ENCODE assay signal across 30 cellular contexts in genomic region chr7:129348023-129348740, GRCh38.
"Had no signal": no experiment of that assay in that cellular context is flagged by ENCODE, and none has a peak within 500 bp of the region (broad histone marks: within the 10 kb centered on the region; RNA-seq: fewer than 3 reads in every experiment).

No MANE protein-coding gene starts in this region.

- H3K4me1 ChIP-seq: heart right ventricle, left lung, lower lobe of right lung, parathyroid adenoma, stomach, testis, upper lobe of right lung had no signal

- H3K27me3 Mint-ChIP-seq: naive B cell; stimulated activated naive B cell treated with anti-CD40 and anti-IgM and Interleukin-4, amounts not matched to agents 10 μg/mL and 1 μg/mL and 100 μg/mL, for 72 hours had no signal

- H3K36me3 Mint-ChIP-seq: naive B cell, natural killer cell, neural progenitor cell had no signal

- DNase-seq: heart right ventricle; kidney glomerular epithelial cell; left cardiac atrium; left lung; lower lobe of right lung; mammary epithelial cell; mesenchymal stem cell; naive B cell; natural killer cell; nephron progenitor cell; occipital lobe; retina; right cardiac atrium; stimulated activated CD4-positive, alpha-beta T cell treated with anti-CD3 and anti-CD28 coated beads, Interleukin-1b, Interleukin-23, amount 100 ng/mL, for 48 hours; stimulated activated CD4-positive, alpha-beta T cell treated with anti-CD3 and anti-CD28 coated beads, Interleukin-2, amount 100 ng/mL, for 48 hours; stimulated activated CD4-positive, alpha-beta T cell treated with anti-CD3 and anti-CD28 coated beads, Interleukin-4, amount 100 ng/mL, for 4 hours; stimulated activated CD8-positive, alpha-beta memory T cell treated with anti-CD3 and anti-CD28 coated beads, Interleukin-4, amount 100 ng/mL, for 48 hours; stimulated activated naive B cell treated with anti-CD40 and anti-IgM and Interleukin-4, amounts not matched to agents 10 μg/mL and 1 μg/mL and 100 μg/mL, for 72 hours; stimulated activated naive CD8-positive, alpha-beta T cell treated with anti-CD3 and anti-CD28 coated beads, Interleukin-15, Interleukin-2, amounts not matched to agents 100 U/mL and 50 U/mL, for 24 hours; stomach; testis; thyroid gland; trophoblast cell; upper lobe of right lung had no signal

- H3K9me3 ChIP-seq: heart right ventricle, left lung, lower lobe of right lung, neutrophil, stomach, testis, thyroid gland, upper lobe of right lung had no signal

- H3K4me3 Mint-ChIP-seq: naive B cell; natural killer cell; nephron progenitor cell; neural progenitor cell; stimulated activated naive B cell treated with anti-CD40 and anti-IgM and Interleukin-4, amounts not matched to agents 10 μg/mL and 1 μg/mL and 100 μg/mL, for 72 hours had no signal

- H3K9me3 Mint-ChIP-seq: naive B cell; natural killer cell; nephron progenitor cell; neural progenitor cell; stimulated activated naive B cell treated with anti-CD40 and anti-IgM and Interleukin-4, amounts not matched to agents 10 μg/mL and 1 μg/mL and 100 μg/mL, for 72 hours had no signal

- H3K9ac ChIP-seq: neural progenitor cell, parathyroid adenoma had no signal

- H3K4me3 ChIP-seq: heart right ventricle, hepatocyte, left lung, lower lobe of right lung, neural progenitor cell, smooth muscle cell, stomach, testis, thyroid gland, upper lobe of right lung had no signal

- H3K27me3 ChIP-seq: heart right ventricle, hepatocyte, left lung, neural progenitor cell, neutrophil, stomach, testis, thyroid gland, upper lobe of right lung had no signal

- H3K27ac Mint-ChIP-seq: natural killer cell; nephron progenitor cell; neural progenitor cell; stimulated activated naive B cell treated with anti-CD40 and anti-IgM and Interleukin-4, amounts not matched to agents 10 μg/mL and 1 μg/mL and 100 μg/mL, for 72 hours had no signal

- H3K27ac ChIP-seq: heart right ventricle, hepatocyte, left lung, lower lobe of right lung, neural progenitor cell, neutrophil, parathyroid adenoma, stomach, testis, thyroid gland, upper lobe of right lung had no signal

- H3K36me3 ChIP-seq: heart right ventricle, left lung, lower lobe of right lung, neural progenitor cell, neutrophil, stomach, thyroid gland, upper lobe of right lung had no signal

- ATAC-seq: heart right ventricle; left cardiac atrium; left lung; lower lobe of right lung; natural killer cell; right cardiac atrium; sciatic nerve; stimulated activated naive B cell treated with anti-CD40 and anti-IgM and Interleukin-4, amounts not matched to agents 10 μg/mL and 1 μg/mL and 100 μg/mL, for 72 hours; stimulated activated naive CD8-positive, alpha-beta T cell treated with anti-CD3 and anti-CD28 coated beads, Interleukin-15, Interleukin-2, amounts not matched to agents 100 U/mL and 50 U/mL, for 24 hours; upper lobe of right lung had no signal
